In the genomic region with DNA sequence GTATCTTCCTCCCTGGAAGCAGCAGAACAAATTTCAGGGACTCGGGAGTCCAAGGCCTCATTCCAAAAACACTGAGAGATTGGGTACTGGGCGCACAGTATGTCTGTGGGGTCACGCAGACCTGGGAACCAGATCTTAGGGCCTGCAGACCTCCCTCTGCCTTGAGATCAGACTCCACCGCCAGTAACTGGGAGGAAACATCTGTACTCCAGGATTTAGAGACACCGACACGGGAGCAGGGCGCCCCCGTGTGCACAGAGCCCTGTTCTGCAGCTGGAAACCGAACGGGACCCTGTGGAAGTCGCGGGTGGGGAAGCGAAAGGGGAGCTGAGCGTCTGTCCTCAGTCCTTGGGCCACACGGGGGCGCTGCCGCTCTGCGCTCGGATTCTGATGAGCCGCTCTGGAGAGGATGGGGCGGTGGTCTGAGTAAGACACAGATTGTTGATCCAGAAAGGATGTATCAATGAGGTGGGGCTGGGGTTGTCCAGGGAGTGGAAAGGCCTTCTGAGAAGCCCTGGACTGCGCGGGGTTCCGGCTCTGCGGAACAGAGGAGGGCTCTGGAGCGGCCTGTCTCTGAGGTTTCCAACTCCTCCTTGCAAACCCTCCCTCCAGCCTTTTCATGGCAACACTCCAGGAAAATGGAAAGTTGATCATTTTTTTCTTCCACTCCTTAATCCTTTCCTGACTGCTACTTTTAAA, we compare ENCODE assay signal across 8 cellular contexts. TPM values are rescaled to one million over a fixed set of nuclear protein-coding genes. Genes with fewer than 3 reads are reported as not detected.
DNase-seq lines count a peak whose midpoint lies in the region.
"Not testable (repeated sequence)": the region's sequence is repeated elsewhere in the genome, so short reads cannot be mapped to it uniquely, and the experiment has no call there.

No MANE protein-coding gene starts in this region.

- not testable (repeated sequence) for H3K36me3 ChIP-seq in BLaER1 treated with 17β-estradiol and CSF1 and Interleukin-3, amounts not matched to agents 10 nM and 100 nM; GM23248 (ENCODE audit: low read depth)

- H3K27me3 ChIP-seq in BLaER1 treated with 17β-estradiol and CSF1 and Interleukin-3, amounts not matched to agents 10 nM and 100 nM: peaks cover 89 to 98% (median 94%) of the 10 kb centered on the region in 11 experiments
- peaks cover 57% of the 10 kb centered on the region for H3K27me3 ChIP-seq in GM23248 (replicated peaks; ENCODE audit: insufficient read depth)

- not testable (repeated sequence) for H3K4me3 ChIP-seq in BLaER1 treated with 17β-estradiol and CSF1 and Interleukin-3, amounts not matched to agents 10 nM and 100 nM; GM23248

- H3F3A ChIP-seq in GM23248 (ENCODE audit: insufficient read depth): not testable (repeated sequence)

- 16 to 18% methylated on average over 26 of the region's 26 CpGs for WGBS in GM23248 (ENCODE audit: low coverage in 1 of 2, low lambda C conversion rate in 2 of 2, missing lambda C conversion rate in 2 of 2), 2 experiments

- H3K27ac ChIP-seq in BLaER1 treated with 17β-estradiol and CSF1 and Interleukin-3, amounts not matched to agents 10 nM and 100 nM; GM23248: not testable (repeated sequence)

- peak overlapping the region; percentile 11 to 97 (median 39); a peak in 13 of 22 replicates for H3K4me2 ChIP-seq in BLaER1 treated with 17β-estradiol and CSF1 and Interleukin-3, amounts not matched to agents 10 nM and 100 nM
- H3K4me2 ChIP-seq in GM23248 (ENCODE audit: unreplicated experiment): not testable (repeated sequence)

- in situ Hi-C loops in GM23248 (cut with MboI): not testable (repeated sequence)

- H3K4me1 ChIP-seq in BLaER1 treated with 17β-estradiol and CSF1 and Interleukin-3, amounts not matched to agents 10 nM and 100 nM: peaks cover 35 to 44% (median 41%) of the 10 kb centered on the region in 10 experiments
- not testable (repeated sequence) for H3K4me1 ChIP-seq in GM23248 (ENCODE audit: insufficient read depth)

- not testable (repeated sequence) for H3K79me2 ChIP-seq in GM23248 (ENCODE audit: insufficient read depth)

- peaks cover 22 to 64% (median 38%) of the 10 kb centered on the region in 11 experiments; a peak in 21 of 22 replicates for H4K20me1 ChIP-seq in BLaER1 treated with 17β-estradiol and CSF1 and Interleukin-3, amounts not matched to agents 10 nM and 100 nM
- H4K20me1 ChIP-seq in GM23248 (ENCODE audit: insufficient read depth): not testable (repeated sequence)

- not testable (repeated sequence) for H3K9ac ChIP-seq in BLaER1 treated with 17β-estradiol and CSF1 and Interleukin-3, amounts not matched to agents 10 nM and 100 nM; GM23248

- peaks cover 4 to 19% (median 10%) of the 10 kb centered on the region in 11 experiments for H3K9me3 ChIP-seq in BLaER1 treated with 17β-estradiol and CSF1 and Interleukin-3, amounts not matched to agents 10 nM and 100 nM (replicated peaks in 1 of 11)
- H3K9me3 ChIP-seq in GM23248 (ENCODE audit: low read depth): not testable (repeated sequence)

- peak; percentile 84 for DNase-seq in GM23248
- DNase-seq in NCI-H2029 (lab: John Stamatoyannopoulos, UW): peak; percentile 69
- peak; percentile 60 for DNase-seq in SW480 (ENCODE audit: low spot score)
- peak; percentile 65 for DNase-seq in activated gamma-delta T cell (lab: John Stamatoyannopoulos, UW)
- DNase-seq in fibroblast of gingiva (ENCODE audit: low read depth): peak; percentile 75
- peak; percentile 44 for DNase-seq in middle frontal gyrus (ENCODE audit: extremely low spot score, low spot score)
- peak; percentile 68 to 81 (median 78) for DNase-seq in stimulated activated CD4-positive, alpha-beta T cell treated with anti-CD3 and anti-CD28 coated beads, TNF-alpha, amount 100 ng/mL, for 4 hours (ENCODE audit: low read depth in 3 of 3)

- H3K9me2 ChIP-seq in GM23248 (ENCODE audit: insufficient read depth): not testable (repeated sequence)

- H2AFZ ChIP-seq in GM23248: not testable (repeated sequence)

RNA-seq across cellular contexts. Expression of a gene that starts 35.7 kb away (rescaled TPM):
- 190 and 203 TPM in 2 replicates for total RNA-seq in GM23248 (2014; rRNA removed; shearing (Covaris generic))
- polyA plus RNA-seq in GM23248 (2016; fragmentation: Nextera tagmentation; extraction: Ambion mirVana): 123 and 130 TPM in 2 replicates
